ENCODE assay signal across 10 cellular contexts in the genomic region with DNA sequence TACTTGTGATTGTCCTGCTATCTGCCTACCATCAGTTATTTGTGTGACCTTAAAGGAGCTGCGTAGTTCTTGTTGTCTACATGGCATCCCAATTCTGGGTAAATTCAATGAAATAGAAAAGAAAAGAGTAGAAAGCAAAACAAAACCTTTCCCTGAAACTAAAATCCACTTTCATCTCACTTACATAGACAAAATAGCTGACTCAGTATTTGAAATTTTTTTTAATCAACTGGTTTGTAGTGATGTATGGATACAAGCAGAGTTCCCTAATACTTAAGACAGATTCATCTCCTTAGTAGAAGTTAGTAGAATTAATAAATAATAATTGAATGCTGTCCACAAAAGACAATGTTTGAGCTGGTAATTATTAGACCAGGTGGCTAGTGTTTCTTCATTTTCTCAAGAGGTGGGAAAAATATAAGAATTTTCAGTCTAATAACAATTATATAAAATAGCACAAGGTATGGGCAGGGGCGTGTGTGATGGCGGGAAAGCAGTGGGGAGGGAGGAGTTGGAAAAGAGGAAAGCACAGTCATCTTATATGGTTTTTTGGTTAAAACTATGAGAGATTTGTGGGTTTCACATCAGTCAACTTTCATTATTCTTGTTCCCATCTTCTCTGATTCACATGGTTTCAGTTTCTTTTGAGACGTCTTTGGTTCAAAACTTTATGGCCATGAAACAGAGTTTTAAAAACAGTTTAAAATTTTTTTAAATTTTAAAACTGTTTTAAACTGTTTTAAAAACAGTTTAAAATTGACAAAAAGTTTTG.
DNase-seq lines count a peak whose midpoint lies in the region; ATAC-seq and TF ChIP-seq lines count a peak whose summit lies in the region.
"Had no signal": no experiment of that assay in that cellular context is flagged by ENCODE, and none has a peak within 500 bp of the region (broad histone marks: within the 10 kb centered on the region; RNA-seq: fewer than 3 reads in every experiment).

No MANE protein-coding gene starts in this region.

- H4K91ac ChIP-seq in neuronal stem cell (ENCODE audit: low read depth, low read length, poor library complexity), result no peak overlapping the region

- no peak overlapping the region for H2BK5ac ChIP-seq in neuronal stem cell (ENCODE audit: low read length)

- H3K4me1 ChIP-seq in esophagus squamous epithelium (peaks cover 0 to 28% (median 3%) of the 10 kb centered on the region in 3 donors), neuronal stem cell (ENCODE audit: control insufficient read depth in 2 of 2, insufficient read depth in 1 of 2, low read depth in 1 of 2, low read length in 2 of 2) (no peaks in the 10 kb centered on the region)

- intact Hi-C loops in esophagus squamous epithelium (cut with DNase I), result no loop called here

- H3K9me3 ChIP-seq in esophagus squamous epithelium (no peaks in the 10 kb centered on the region), neuronal stem cell (replicated peaks in 1 of 2; ENCODE audit: control insufficient read depth in 2 of 2, insufficient read depth in 1 of 2, low read depth in 1 of 2, low read length in 2 of 2) (peaks cover 0 to 6% of the 10 kb centered on the region in 2 donors)

- no peak overlapping the region for H3K4me3 ChIP-seq in GM12865 (ENCODE audit: low read depth, low read length)
- H3K4me3 ChIP-seq in esophagus squamous epithelium, result no peak overlapping the region
- H3K4me3 ChIP-seq in neuronal stem cell (ENCODE audit: low read length in 2 of 2), result no peak overlapping the region

- H4K8ac ChIP-seq in neuronal stem cell (ENCODE audit: low read depth, low read length), result no peak overlapping the region

- no peak overlapping the region for H3K14ac ChIP-seq in neuronal stem cell (ENCODE audit: low read length)

- ATAC-seq in GM19455 (IDR thresholded peaks at IDR 0.05; ENCODE audit: unreplicated experiment), result peak; percentile 93
- ATAC-seq in HG03139 (IDR thresholded peaks at IDR 0.05; ENCODE audit: unreplicated experiment), result peak; percentile 91
- ATAC-seq: naive thymus-derived CD4-positive, alpha-beta T cell had no signal

- H3K27ac ChIP-seq in esophagus squamous epithelium (no peak overlapping the region), neuronal stem cell (replicated peaks; ENCODE audit: low read length) (no peak overlapping the region)

- peaks cover 5% of the 10 kb centered on the region for H3K36me3 Mint-ChIP-seq in activated naive CD8-positive, alpha-beta T cell treated with anti-CD3 and anti-CD28 coated beads for 36 hours

- H3K18ac ChIP-seq in neuronal stem cell (ENCODE audit: low read length), result no peak overlapping the region

- H3K9me3 Mint-ChIP-seq in activated naive CD8-positive, alpha-beta T cell treated with anti-CD3 and anti-CD28 coated beads for 36 hours, result peaks cover 8% of the 10 kb centered on the region

- no peak overlapping the region for H2AK5ac ChIP-seq in neuronal stem cell (ENCODE audit: low read depth, low read length)

- H3K27me3 Mint-ChIP-seq in activated naive CD8-positive, alpha-beta T cell treated with anti-CD3 and anti-CD28 coated beads for 36 hours, result peaks cover 55% of the 10 kb centered on the region

- TF ChIP-seq POLR2A in esophagus squamous epithelium (IDR thresholded peaks at IDR 0.05), result no peak

- TF ChIP-seq CTCF in GM12865 (IDR thresholded peaks at IDR 0.05; ENCODE audit: insufficient read depth, low read depth, low read length, missing control alignments) (no peak), esophagus squamous epithelium (IDR thresholded peaks at IDR 0.05) (no peak)

- H2AFZ ChIP-seq in neuronal stem cell (ENCODE audit: low read length), result no peak overlapping the region

- H3K27ac Mint-ChIP-seq in activated naive CD8-positive, alpha-beta T cell treated with anti-CD3 and anti-CD28 coated beads for 36 hours, result no peak overlapping the region

- no peak overlapping the region for H3K4me3 Mint-ChIP-seq in activated naive CD8-positive, alpha-beta T cell treated with anti-CD3 and anti-CD28 coated beads for 36 hours

- no peaks in the 10 kb centered on the region for H3K27me3 ChIP-seq in esophagus squamous epithelium
- H3K27me3 ChIP-seq in neuronal stem cell (ENCODE audit: control insufficient read depth in 3 of 3, insufficient read depth in 3 of 3, low read depth in 1 of 3, low read length in 3 of 3), result no peaks in the 10 kb centered on the region

- no peak overlapping the region for H2BK120ac ChIP-seq in neuronal stem cell (ENCODE audit: low read depth, low read length)

- H3K4me1 Mint-ChIP-seq in activated naive CD8-positive, alpha-beta T cell treated with anti-CD3 and anti-CD28 coated beads for 36 hours, result peaks cover 19% of the 10 kb centered on the region

- no peak overlapping the region for H3K9ac ChIP-seq in neuronal stem cell (ENCODE audit: low read depth, low read length, poor library complexity)

- DNase-seq in GM12865 (ENCODE audit: low read depth), result peak; percentile 62
- peak; percentile 48 for DNase-seq in activated naive CD8-positive, alpha-beta T cell treated with anti-CD3 and anti-CD28 coated beads for 36 hours
- DNase-seq in NCI-H774 (lab: John Stamatoyannopoulos, UW), result no peak
- no peak for DNase-seq in esophagus squamous epithelium (lab: John Stamatoyannopoulos, UW)
- DNase-seq in neuronal stem cell (ENCODE audit: low spot score), result no peak
- DNase-seq in HPDE6-E6E7 (ENCODE audit: extremely low spot score), result no peak
- DNase-seq: DMS79 treated with DMSO at 0.1 percent for 48 hours had no signal

- H3K23ac ChIP-seq in neuronal stem cell (ENCODE audit: low read depth, low read length, poor library complexity), result no peak overlapping the region

- H2BK15ac ChIP-seq in neuronal stem cell (ENCODE audit: low read length), result no peak overlapping the region

- H2BK12ac ChIP-seq in neuronal stem cell (ENCODE audit: low read length), result no peak overlapping the region

- 61 to 72% methylated on average over 4 of the region's 4 CpGs for WGBS in esophagus squamous epithelium, 2 donors
- whole genome bisulfite sequencing in neuronal stem cell (ENCODE audit: extremely low coverage in 2 of 2, insufficient read length in 2 of 2, insufficient replicate concordance in 1 of 2), 2 donors, result no CpG with 5 or more reads among the region's 4 CpGs

- no peaks in the 10 kb centered on the region for H3K79me1 ChIP-seq in neuronal stem cell (ENCODE audit: low read depth, low read length)

- H3K36me3 ChIP-seq in esophagus squamous epithelium (no peaks in the 10 kb centered on the region), neuronal stem cell (replicated peaks in 1 of 2; ENCODE audit: control insufficient read depth in 2 of 2, insufficient read depth in 2 of 2, low read length in 2 of 2) (no peaks in the 10 kb centered on the region)

- H3K4ac ChIP-seq in neuronal stem cell (ENCODE audit: low read length), result no peak overlapping the region

- H3K4me2 ChIP-seq in neuronal stem cell (ENCODE audit: insufficient read depth, low read length, poor library complexity, severe bottlenecking), result no peak overlapping the region

Comparison
In these comparisons a context has a peak if more than half of its experiments do, and no peak if none do; other contexts are left out.
1. DNase-seq: peak in GM12865 (single experiment) and activated naive CD8-positive, alpha-beta T cell treated with anti-CD3 and anti-CD28 coated beads for 36 hours (single experiment); none in NCI-H774 (single experiment), esophagus squamous epithelium (single experiment), neuronal stem cell (single experiment) and HPDE6-E6E7 (single experiment).